Comparison of ENCODE assay signal across 20 cellular contexts in genomic region chr12:108711486-108712163, GRCh38. TPM values are rescaled to one million over a fixed set of nuclear protein-coding genes. Genes with fewer than 3 reads are reported as not detected.
DNase-seq lines count a peak whose midpoint lies in the region; ATAC-seq, FAIRE-seq and TF ChIP-seq lines count a peak whose summit lies in the region.
"Had no signal": no experiment of that assay in that cellular context is flagged by ENCODE, and none has a peak within 500 bp of the region (broad histone marks: within the 10 kb centered on the region; RNA-seq: fewer than 3 reads in every experiment).

No MANE protein-coding gene starts in this region.

- no peak overlapping the region for H2AFZ ChIP-seq in K562 (ENCODE audit: low read depth, low read length)

- WGBS in K562 (ENCODE audit: insufficient coverage, low coverage, missing lambda C conversion rate), result 34% methylated on average over 6 of the region's 9 CpGs

- TF ChIP-seq RAD21 in K562 (CRISPR knock-in tag; conservative IDR thresholded peaks at IDR 0.05 in 1 of 2, IDR thresholded peaks at IDR 0.05 in 1 of 2), result no peak

- H3K9me3 ChIP-seq in HEK293 (ENCODE audit: control insufficient read depth, insufficient read depth, low read depth, low read length) (no peaks in the 10 kb centered on the region), K562 (replicated peaks; ENCODE audit: control insufficient read depth, insufficient read depth, low read depth, low read length) (no peaks in the 10 kb centered on the region), gastrocnemius medialis (no peaks in the 10 kb centered on the region)
- H3K9me3 ChIP-seq: lower lobe of right lung, ovary, stomach, upper lobe of right lung had no signal

- H3K4me2 ChIP-seq in K562 (ENCODE audit: insufficient read depth, low read length), result peak overlapping the region; percentile 8; the same call in 1 of the 2 replicates

- DNase-seq in K562 (ENCODE audit: extremely low read depth in 1 of 4, low spot score in 3 of 4), result no peak
- DNase-seq in kidney tubule cell (ENCODE audit: low spot score), result peak; percentile 85
- no peak for DNase-seq in gastrocnemius medialis
- no peak for DNase-seq in AG08395 (ENCODE audit: low spot score)
- DNase-seq in activated CD4-positive, alpha-beta T cell treated with anti-CD3 and anti-CD28 coated beads, Interleukin-2, amount 50 U/mL, for 1 hour, result no peak
- DNase-seq: effector CD8-positive, alpha-beta T cell; EL; lower lobe of right lung; NCI-H1105 treated with DMSO at 0.1 percent for 48 hours; NCI-H2107; NCI-H524; ovary; stimulated activated CD4-positive, alpha-beta T cell treated with anti-CD3 and anti-CD28 coated beads, Interleukin-2, amount 100 ng/mL, for 48 hours; stomach; T1000; upper lobe of right lung had no signal

- TF ChIP-seq CTCF in HEK293 (tag by site-specific recombination; IDR thresholded peaks at IDR 0.05), result no peak
- no peak for TF ChIP-seq CTCF in K562 (IDR thresholded peaks at IDR 0.05 in 2 of 3, conservative IDR thresholded peaks at IDR 0.05 in 1 of 3; ENCODE audit: insufficient read depth in 2 of 3, low read depth in 1 of 3, low read length in 3 of 3)
- TF ChIP-seq CTCF in gastrocnemius medialis (IDR thresholded peaks at IDR 0.05 in 4 of 5, conservative IDR thresholded peaks at IDR 0.05 in 1 of 5), result no peak

- peaks cover 5% of the 10 kb centered on the region for H3K9me1 ChIP-seq in K562 (ENCODE audit: control insufficient read depth, insufficient read depth, low read length)

- H3K4me3 ChIP-seq in HEK293 (ENCODE audit: low read depth, low read length), result no peak overlapping the region
- no peak overlapping the region for H3K4me3 ChIP-seq in K562
- no peak overlapping the region for H3K4me3 ChIP-seq in gastrocnemius medialis
- H3K4me3 ChIP-seq: lower lobe of right lung, ovary, skin epidermis, stomach, upper lobe of right lung had no signal

- TF ChIP-seq EP300 in K562 (IDR thresholded peaks at IDR 0.05; ENCODE audit: low read length), result no peak

- H3K36me3 ChIP-seq in HEK293 (ENCODE audit: control insufficient read depth in 2 of 2, insufficient read depth in 1 of 2, low read length in 2 of 2) (no peaks in the 10 kb centered on the region; a peak in 1 of 3 replicates), K562 (ENCODE audit: control insufficient read depth, insufficient read depth, low read length) (peaks cover 25% of the 10 kb centered on the region), gastrocnemius medialis (no peaks in the 10 kb centered on the region)
- H3K36me3 ChIP-seq: ovary, stomach, upper lobe of right lung had no signal

- TF ChIP-seq POLR2A in K562 (conservative IDR thresholded peaks at IDR 0.05) (no peak), gastrocnemius medialis (IDR thresholded peaks at IDR 0.05) (no peak)

- no peak overlapping the region for H3K27ac ChIP-seq in HEK293 (ENCODE audit: extremely low read depth, low read depth, low read length)
- H3K27ac ChIP-seq in K562 (ENCODE audit: extremely low read depth, low read depth, low read length), result no peak overlapping the region
- peak overlapping the region in 3 of 4 donors; percentile 8 to 33 (median 12) for H3K27ac ChIP-seq in gastrocnemius medialis
- H3K27ac ChIP-seq: lower lobe of right lung, ovary, upper lobe of right lung had no signal

- CTCF ChIA-PET in HEK293 (lab: Yijun Ruan, JAX) (interaction anchor here (0.8 to 1.1 kb wide), 2 partner anchors 11 to 47 kb away, joined by 3 to 7 read pairs; no protein-coding TSS in a partner anchor), K562 (lab: Yijun Ruan, JAX; ENCODE audit: low intra/inter-chr PET ratio) (no interaction called here)

- H4K20me1 ChIP-seq in K562 (replicated peaks; ENCODE audit: control insufficient read depth, insufficient read depth, low read length), result peaks cover 5% of the 10 kb centered on the region; the same call in 1 of the 2 replicates

- POLR2A ChIA-PET in HEK293 (lab: Yijun Ruan, JAX) (no interaction called here), K562 (lab: Yijun Ruan, JAX) (interaction anchor here (0.7 to 3.0 kb wide), 5 partner anchors 8 to 18 kb away, joined by 3 to 17 read pairs (median 4); no protein-coding TSS in a partner anchor)

- H3K4me1 ChIP-seq in HEK293 (ENCODE audit: control insufficient read depth, insufficient read depth, low read length) (peaks cover 10% of the 10 kb centered on the region), K562 (replicated peaks in 1 of 2; ENCODE audit: control insufficient read depth in 2 of 2, insufficient read depth in 2 of 2, low read length in 2 of 2) (peaks cover 18 to 26% of the 10 kb centered on the region in 2 experiments; a peak in 4 of 5 replicates), gastrocnemius medialis (peaks cover 66 to 70% of the 10 kb centered on the region in 2 donors)

- no TSS peak for BruUV-seq in K562 (replicated peaks; lab: Mats Ljungman, UMichigan)

- FAIRE-seq in K562 (lab: Jason Lieb, UNC), result no peak

- in situ Hi-C loops in K562 (cut with MboI), result no loop called here
- in situ Hi-C loops in gastrocnemius medialis (cut with MboI; ENCODE audit: low sequenced_read_pairs in 4 of 4), result no loop called here

- no peak overlapping the region for H3K9ac ChIP-seq in K562 (ENCODE audit: insufficient read depth in 1 of 2, low read depth in 2 of 2, low read length in 2 of 2)

- H3K27me3 ChIP-seq in K562 (ENCODE audit: control insufficient read depth in 2 of 2, insufficient read depth in 2 of 2, low read length in 2 of 2) (no peaks in the 10 kb centered on the region), gastrocnemius medialis (no peaks in the 10 kb centered on the region)
- H3K27me3 ChIP-seq: ovary, stomach, upper lobe of right lung had no signal

- ATAC-seq in K562, result peak; percentile 38; the same call in 1 of the 3 replicates
- ATAC-seq in gastrocnemius medialis, result no peak
- no peak for ATAC-seq in HG03378 (IDR thresholded peaks at IDR 0.05; ENCODE audit: unreplicated experiment)
- ATAC-seq: activated CD4-positive, CD25-positive, alpha-beta regulatory T cell treated with anti-CD3 and anti-CD28 coated beads, Interleukin-2, amount 50 U/mL, for 24 hours; upper lobe of right lung had no signal

- H3K79me2 ChIP-seq in K562 (ENCODE audit: control insufficient read depth, insufficient read depth, low read length), result peaks cover 99% of the 10 kb centered on the region

- intact Hi-C loops in K562 (cut with micrococcal nuclease), result no loop called here
- intact Hi-C loops in gastrocnemius medialis (cut with DNase I; ENCODE audit: low total_unique reads), result no loop called here

TF ChIP-seq in HEK293, 187 proteins besides CTCF, POLR2A, EP300 and RAD21:
- TF ChIP-seq ZNF664 (tag by site-specific recombination; IDR thresholded peaks at IDR 0.05) (no peak), ZNF571 (tag by site-specific recombination; IDR thresholded peaks at IDR 0.05) (no peak), ZNF169 (tag by site-specific recombination; IDR thresholded peaks at IDR 0.05) (peak; percentile 39; the same call in 1 of the 2 replicates)

TF ChIP-seq in K562, 482 proteins besides CTCF, POLR2A, EP300 and RAD21 (continues in another document):
- TF ChIP-seq ZNF695 (CRISPR knock-in tag; IDR thresholded peaks at IDR 0.05) (no peak), NKRF (IDR thresholded peaks at IDR 0.05; ENCODE audit: borderline replicate concordance) (no peak), ZNF551 (CRISPR knock-in tag; IDR thresholded peaks at IDR 0.05) (no peak)

RNA-seq across cellular contexts. Expression of gene CORO1C, which starts 19.7 kb away (rescaled TPM):
- total RNA-seq in K562 (2011; cell fraction: chromatin; rRNA removed; ENCODE audit: low replicate concordance), result 275 and 365 TPM in 2 replicates
- total RNA-seq in K562 (2011; cell fraction: nucleolus; rRNA removed), result 109 and 134 TPM in 2 replicates
- total RNA-seq in K562 (2011; cell fraction: nucleoplasm; rRNA removed), result 215 and 268 TPM in 2 replicates
- 118 and 123 TPM in 2 replicates for total RNA-seq in K562 (2014; rRNA removed)
- 154 and 166 TPM in 2 replicates for total RNA-seq in K562 (2014; rRNA removed; fragmentation: Illumina TruSeq; extraction: Trizol)
- 141 and 147 TPM in 2 replicates for total RNA-seq in K562 (2015; rRNA removed; fragmentation: Illumina TruSeq; extraction: Trizol)
- 206 TPM in 2 replicates for total RNA-seq in K562 (2021)
- polyA plus RNA-seq in K562 (2011; rRNA removed), result 265 and 280 TPM in 2 replicates
- 140 and 201 TPM in 2 replicates for polyA plus RNA-seq in K562 (2011; cell fraction: cytosol; rRNA removed)
- polyA plus RNA-seq in K562 (2011; cell fraction: nucleus; rRNA removed), result 132 and 151 TPM in 2 replicates
- 106 and 126 TPM in 2 replicates for polyA plus RNA-seq in K562 (2012)
- polyA plus RNA-seq in K562 (2014; fragmentation: Illumina TruSeq; extraction: Trizol), result 142 and 159 TPM in 2 replicates
- 10 to 100 TPM; 55.2 to 68.6 TPM for polyA plus RNA-seq in K562 (2014; fragmentation: Nextera tagmentation; extraction: Ambion mirVana)
- polyA plus RNA-seq in K562 (2014; rRNA removed), result 125 and 150 TPM in 2 replicates
- 667 and 775 TPM in 2 replicates for polyA minus RNA-seq in K562 (2011; rRNA and poly(A)+ RNA removed)
- 210 and 245 TPM in 2 replicates for polyA minus RNA-seq in K562 (2011; cell fraction: cytosol; rRNA and poly(A)+ RNA removed)
- polyA minus RNA-seq in K562 (2011; cell fraction: nucleus; rRNA and poly(A)+ RNA removed), result 85.0 and 160 TPM in 2 replicates
- total RNA-seq in gastrocnemius medialis, result 10 to 100 TPM; 24.7 to 47.6 (median 30.9) TPM

Comparison
In these comparisons a context has a peak if more than half of its experiments do, and no peak if none do; other contexts are left out.
1. H3K27ac ChIP-seq: peak in gastrocnemius medialis (3 of 4); none in HEK293 (single experiment) and K562 (single experiment).